In the genomic region with DNA sequence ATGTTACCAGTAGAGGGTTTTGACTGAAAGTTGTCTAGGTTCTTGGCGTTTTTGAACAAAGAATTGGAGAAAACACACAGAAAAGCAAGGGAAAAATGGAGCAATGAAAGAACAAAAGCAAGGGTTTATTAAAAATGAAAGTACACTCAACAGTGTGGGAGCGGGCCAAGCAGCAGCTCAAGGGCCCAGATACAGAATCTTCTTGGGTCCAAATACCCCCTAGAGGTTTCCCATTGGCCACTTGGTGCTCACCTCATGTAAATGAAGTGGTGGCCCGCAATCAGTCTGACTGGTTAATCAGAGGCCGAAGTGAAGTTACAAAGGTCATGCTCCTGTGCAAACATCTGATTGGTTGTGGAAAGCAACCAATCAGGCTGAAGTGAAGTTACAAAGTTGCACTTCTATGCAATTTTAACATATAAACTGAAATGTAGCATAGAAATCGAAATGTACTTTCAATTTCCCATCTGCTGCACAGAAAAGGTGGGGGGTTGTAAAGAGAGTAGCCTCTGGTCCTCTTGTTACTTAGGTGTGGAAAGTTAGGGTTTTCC, we compare ENCODE assay signal across 10 cellular contexts. TPM values are rescaled to one million over a fixed set of nuclear protein-coding genes. Genes with fewer than 3 reads are reported as not detected.
DNase-seq lines count a peak whose midpoint lies in the region; ATAC-seq, FAIRE-seq and TF ChIP-seq lines count a peak whose summit lies in the region.
"Had no signal": no experiment of that assay in that cellular context is flagged by ENCODE, and none has a peak within 500 bp of the region (broad histone marks: within the 10 kb centered on the region; RNA-seq: fewer than 3 reads in every experiment).

No MANE protein-coding gene starts in this region.

- no peak for TF ChIP-seq CTCF in SU-DHL-6 (IDR thresholded peaks at IDR 0.05; ENCODE audit: insufficient read depth, low read length, poor library complexity, severe bottlenecking)
- TF ChIP-seq CTCF in astrocyte (IDR thresholded peaks at IDR 0.05; ENCODE audit: insufficient read depth, low read depth, low read length): no peak

- H3K27me3 Mint-ChIP-seq in astrocyte (ENCODE audit: low read depth, unreplicated experiment): peaks cover 17% of the 10 kb centered on the region

- ATAC-seq in GM18867 (IDR thresholded peaks at IDR 0.05; ENCODE audit: unreplicated experiment): no peak
- no peak for ATAC-seq in HG03354 (IDR thresholded peaks at IDR 0.05; ENCODE audit: poor library complexity, severe bottlenecking, unreplicated experiment)

- peaks cover 7% of the 10 kb centered on the region for H3K4me1 Mint-ChIP-seq in astrocyte (ENCODE audit: low read depth, unreplicated experiment)

- DNase-seq in GM19239 (ENCODE audit: insufficient read length, low spot score): no peak
- DNase-seq in astrocyte (ENCODE audit: low read depth): no peak
- DNase-seq in stimulated activated CD4-positive, alpha-beta T cell treated with anti-CD3 and anti-CD28 coated beads, Interleukin-2, amount 100 ng/mL, for 24 hours: peak; percentile 26 to 46
- no peak for DNase-seq in middle frontal gyrus (ENCODE audit: extremely low spot score, low spot score)
- DNase-seq: NCI-H1417 had no signal

- H3K27ac Mint-ChIP-seq in astrocyte (ENCODE audit: unreplicated experiment): peak overlapping the region; percentile 47

- H3K27me3 ChIP-seq in SU-DHL-6 (ENCODE audit: low read length) (no peaks in the 10 kb centered on the region), astrocyte (ENCODE audit: insufficient read depth, low read length) (peaks cover 9% of the 10 kb centered on the region)
- H3K27me3 ChIP-seq: cardiac muscle cell had no signal

- H3K36me3 ChIP-seq in SU-DHL-6 (ENCODE audit: low read length) (no peaks in the 10 kb centered on the region), astrocyte (ENCODE audit: insufficient read depth, low read length) (no peaks in the 10 kb centered on the region)
- H3K36me3 ChIP-seq: cardiac muscle cell had no signal

- H3K4me3 ChIP-seq in SU-DHL-6 (ENCODE audit: insufficient read depth, low read length, poor library complexity, severe bottlenecking): no peak overlapping the region
- H3K4me3 ChIP-seq in astrocyte (ENCODE audit: insufficient read depth, low read depth, low read length): no peak overlapping the region
- H3K4me3 ChIP-seq: cardiac muscle cell had no signal

- H3K79me2 ChIP-seq in SU-DHL-6 (ENCODE audit: insufficient read depth, low read length) (peaks cover 31% of the 10 kb centered on the region), astrocyte (ENCODE audit: insufficient read depth, low read length) (peaks cover 5% of the 10 kb centered on the region)

- H3K36me3 Mint-ChIP-seq in astrocyte (ENCODE audit: low read depth, unreplicated experiment): no peaks in the 10 kb centered on the region

- H4K20me1 ChIP-seq in SU-DHL-6 (ENCODE audit: low read depth, low read length): no peaks in the 10 kb centered on the region; the same call in 1 of the 2 replicates
- H4K20me1 ChIP-seq in astrocyte (ENCODE audit: insufficient read depth, low read length): no peaks in the 10 kb centered on the region

- H3K9ac ChIP-seq in SU-DHL-6 (ENCODE audit: low read length) (peak overlapping the region; percentile 60), astrocyte (ENCODE audit: low read length) (no peak overlapping the region)

- no peaks in the 10 kb centered on the region for H3K9me3 ChIP-seq in SU-DHL-6 (ENCODE audit: insufficient read depth, low read length)
- no peaks in the 10 kb centered on the region for H3K9me3 ChIP-seq in astrocyte (ENCODE audit: insufficient read depth, low read depth, low read length)

- H3K4me3 Mint-ChIP-seq in astrocyte (ENCODE audit: unreplicated experiment): no peak overlapping the region

- peak overlapping the region; percentile 93 for H3K4me2 ChIP-seq in SU-DHL-6 (ENCODE audit: low read depth, low read length, poor library complexity, severe bottlenecking)
- no peak overlapping the region for H3K4me2 ChIP-seq in astrocyte (ENCODE audit: low read length)

- H2AFZ ChIP-seq in SU-DHL-6 (ENCODE audit: low read depth, low read length, severe bottlenecking): no peak overlapping the region
- H2AFZ ChIP-seq in astrocyte (ENCODE audit: low read depth, low read length): no peak overlapping the region

- H3K9me2 ChIP-seq in SU-DHL-6 (replicated peaks; ENCODE audit: insufficient read depth, low read length): no peaks in the 10 kb centered on the region

- peak; percentile 76 for FAIRE-seq in GM19239 (lab: Jason Lieb, UNC)
- no peak for FAIRE-seq in astrocyte (lab: Jason Lieb, UNC)

- H3K4me1 ChIP-seq in astrocyte (ENCODE audit: insufficient read depth, low read length): peaks cover 7% of the 10 kb centered on the region

- peaks cover 14% of the 10 kb centered on the region for H3F3A ChIP-seq in SU-DHL-6 (ENCODE audit: insufficient read depth)

- H3K9me3 Mint-ChIP-seq in astrocyte (ENCODE audit: unreplicated experiment): peaks cover 2% of the 10 kb centered on the region

- no peak overlapping the region for H3K27ac ChIP-seq in SU-DHL-6 (ENCODE audit: low read depth, low read length)
- H3K27ac ChIP-seq in astrocyte (ENCODE audit: low read depth, low read length): no peak overlapping the region
- H3K27ac ChIP-seq: cardiac muscle cell had no signal

RNA-seq across cellular contexts. Expression of a gene that starts 1.9 kb away (rescaled TPM):
- total RNA-seq in astrocyte: 19.5 and 23.4 TPM in 2 replicates

RNA-seq across cellular contexts. Expression of a gene that starts 27.2 kb away (rescaled TPM):
- total RNA-seq in astrocyte: 2.0 and 4.1 TPM in 2 replicates

RNA-seq across cellular contexts. Expression of a gene that starts 52.5 kb away (rescaled TPM):
- not detected in 2 replicates for total RNA-seq in astrocyte
- total RNA-seq: cardiac muscle cell, H4 had no signal

Comparison
In these comparisons a context has a peak if more than half of its experiments do, and no peak if none do; other contexts are left out.
1. DNase-seq: peak in stimulated activated CD4-positive, alpha-beta T cell treated with anti-CD3 and anti-CD28 coated beads, Interleukin-2, amount 100 ng/mL, for 24 hours (2 of 2); none in GM19239 (single experiment), astrocyte (single experiment) and middle frontal gyrus (single experiment).